1 cellular context compared by ENCODE assay signal in the genomic region with DNA sequence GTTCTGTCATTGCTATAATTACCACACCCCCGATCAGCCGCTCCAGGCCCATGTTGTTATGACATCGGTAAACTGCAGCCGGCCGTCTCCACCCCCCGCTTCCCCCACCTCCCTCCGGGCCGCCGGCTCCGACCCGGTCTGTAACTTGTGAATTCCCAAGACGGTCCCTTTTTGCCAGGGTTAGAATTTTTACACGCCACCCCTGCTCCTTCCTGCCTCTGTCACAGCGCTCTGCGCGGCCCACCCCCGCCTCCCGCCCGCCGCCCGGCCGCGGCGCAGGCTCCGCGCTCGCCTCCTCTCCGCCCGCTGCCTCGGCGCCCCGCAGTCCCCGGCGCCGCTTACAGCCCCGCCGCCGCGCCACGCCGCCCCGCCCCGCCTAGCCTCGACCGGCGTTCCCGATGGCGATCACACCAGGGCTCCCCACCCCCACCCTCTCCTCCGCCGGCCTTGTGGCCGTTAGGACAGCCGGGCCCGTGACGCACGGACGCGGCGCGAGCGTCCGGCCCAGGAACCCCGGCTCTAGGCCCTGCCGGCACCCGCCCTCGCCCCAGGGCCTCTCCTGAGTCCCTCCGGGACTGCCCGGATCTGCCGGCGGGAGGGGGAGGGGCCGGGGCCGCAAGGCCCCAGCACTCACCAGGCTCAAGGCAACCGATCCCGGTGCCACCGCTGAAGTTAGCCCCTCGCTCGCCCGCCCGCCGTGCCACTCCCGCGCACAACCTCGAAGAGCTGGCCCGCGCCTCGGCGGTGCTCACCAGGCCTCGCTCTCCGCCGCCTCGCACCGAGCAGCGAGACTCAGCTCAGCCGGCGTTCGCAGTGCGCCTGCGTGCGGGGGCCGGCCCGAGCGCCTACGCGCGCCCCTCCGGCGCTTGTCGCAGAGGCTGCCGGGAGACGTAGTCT.
TF ChIP-seq lines count a peak whose summit lies in the region.

TSS of gene KPNA1 (minus strand) at position 817 of the 897 bp plus-strand sequence. CDS start 18,374 bp downstream, outside the sequence.

TF ChIP-seq in HepG2, 621 proteins besides CTCF, POLR2A, EP300 and RAD21 (continued from another document and continues in another):
- TF ChIP-seq, protein P1, sequence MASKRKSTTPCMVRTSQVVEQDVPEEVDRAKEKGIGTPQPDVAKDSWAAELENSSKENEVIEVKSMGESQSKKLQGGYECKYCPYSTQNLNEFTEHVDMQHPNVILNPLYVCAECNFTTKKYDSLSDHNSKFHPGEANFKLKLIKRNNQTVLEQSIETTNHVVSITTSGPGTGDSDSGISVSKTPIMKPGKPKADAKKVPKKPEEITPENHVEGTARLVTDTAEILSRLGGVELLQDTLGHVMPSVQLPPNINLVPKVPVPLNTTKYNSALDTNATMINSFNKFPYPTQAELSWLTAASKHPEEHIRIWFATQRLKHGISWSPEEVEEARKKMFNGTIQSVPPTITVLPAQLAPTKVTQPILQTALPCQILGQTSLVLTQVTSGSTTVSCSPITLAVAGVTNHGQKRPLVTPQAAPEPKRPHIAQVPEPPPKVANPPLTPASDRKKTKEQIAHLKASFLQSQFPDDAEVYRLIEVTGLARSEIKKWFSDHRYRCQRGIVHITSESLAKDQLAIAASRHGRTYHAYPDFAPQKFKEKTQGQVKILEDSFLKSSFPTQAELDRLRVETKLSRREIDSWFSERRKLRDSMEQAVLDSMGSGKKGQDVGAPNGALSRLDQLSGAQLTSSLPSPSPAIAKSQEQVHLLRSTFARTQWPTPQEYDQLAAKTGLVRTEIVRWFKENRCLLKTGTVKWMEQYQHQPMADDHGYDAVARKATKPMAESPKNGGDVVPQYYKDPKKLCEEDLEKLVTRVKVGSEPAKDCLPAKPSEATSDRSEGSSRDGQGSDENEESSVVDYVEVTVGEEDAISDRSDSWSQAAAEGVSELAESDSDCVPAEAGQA (IDR thresholded peaks at IDR 0.05; ENCODE audit: low read depth) = no peak
- TF ChIP-seq, protein P1 (CRISPR knock-in tag; IDR thresholded peaks at IDR 0.05; ENCODE audit: borderline replicate concordance) = no peak
- TF ChIP-seq SRSF4 (IDR thresholded peaks at IDR 0.05; ENCODE audit: low read depth, low read length, poor library complexity, severe bottlenecking) (no peak), TMF1 (CRISPR knock-in tag; IDR thresholded peaks at IDR 0.05; ENCODE audit: low read depth) (peak; percentile 43; the same call in 1 of the 2 replicates), ZNF232 (CRISPR knock-in tag; IDR thresholded peaks at IDR 0.05; ENCODE audit: borderline replicate concordance) (peak; percentile 87; the same call in 1 of the 2 replicates), KLF13 (CRISPR knock-in tag; IDR thresholded peaks at IDR 0.05) (no peak), NR1H2 (CRISPR knock-in tag; IDR thresholded peaks at IDR 0.05; ENCODE audit: borderline replicate concordance, low read depth) (no peak), HES4 (CRISPR knock-in tag; IDR thresholded peaks at IDR 0.05; ENCODE audit: borderline replicate concordance) (no peak; the same call in 1 of the 2 replicates), ZNF563 (CRISPR knock-in tag; IDR thresholded peaks at IDR 0.05) (peak; percentile 72; the same call in 1 of the 2 replicates), MAX (IDR thresholded peaks at IDR 0.05) (peak; percentile 88), ZNF558 (CRISPR knock-in tag; IDR thresholded peaks at IDR 0.05; ENCODE audit: borderline replicate concordance) (peak; percentile 69; the same call in 1 of the 2 replicates), MTERF4 (CRISPR knock-in tag; IDR thresholded peaks at IDR 0.05) (no peak; the same call in none of the 2 replicates), JUN (CRISPR knock-in tag; IDR thresholded peaks at IDR 0.05) (no peak), REL (CRISPR knock-in tag; conservative IDR thresholded peaks at IDR 0.05) (peak; percentile 71), GFI1 (CRISPR knock-in tag; IDR thresholded peaks at IDR 0.05; ENCODE audit: borderline replicate concordance) (peak; percentile 22; the same call in 1 of the 2 replicates), MEIS2 (CRISPR knock-in tag; IDR thresholded peaks at IDR 0.05) (peak; percentile 48; the same call in 1 of the 2 replicates), AGO1 (IDR thresholded peaks at IDR 0.05; ENCODE audit: low read depth, low read length, poor library complexity, severe bottlenecking) (peak; percentile 24), ZNF547 (CRISPR knock-in tag; IDR thresholded peaks at IDR 0.05) (peak; percentile 86), ZNF660 (CRISPR knock-in tag; IDR thresholded peaks at IDR 0.05; ENCODE audit: borderline replicate concordance, low read depth) (no peak), ZNF160 (CRISPR knock-in tag; IDR thresholded peaks at IDR 0.05) (peak; percentile 92), KDM3A (CRISPR knock-in tag; IDR thresholded peaks at IDR 0.05; ENCODE audit: low read depth) (peak; percentile 72), SOX6 (IDR thresholded peaks at IDR 0.05) (no peak), SOX6 (CRISPR knock-in tag; IDR thresholded peaks at IDR 0.05) (peak; percentile 52; the same call in 1 of the 2 replicates), DMAP1 (CRISPR knock-in tag; IDR thresholded peaks at IDR 0.05) (peak; percentile 31; the same call in 1 of the 2 replicates), HDAC1 (CRISPR knock-in tag; IDR thresholded peaks at IDR 0.05) (peak; percentile 54; the same call in 1 of the 2 replicates), ZNF670 (CRISPR knock-in tag; IDR thresholded peaks at IDR 0.05; ENCODE audit: borderline replicate concordance) (peak; percentile 69; the same call in 1 of the 2 replicates), ZNF609 (CRISPR knock-in tag; IDR thresholded peaks at IDR 0.05; ENCODE audit: borderline replicate concordance) (peak; percentile 30; the same call in 1 of the 2 replicates), ZNF598 (CRISPR knock-in tag; IDR thresholded peaks at IDR 0.05; ENCODE audit: borderline replicate concordance) (no peak; the same call in 1 of the 2 replicates), CEBPB (IDR thresholded peaks at IDR 0.05; ENCODE audit: borderline replicate concordance, low read depth, low read length) (no peak; the same call in 1 of the 2 replicates), EEA1 (CRISPR knock-in tag; IDR thresholded peaks at IDR 0.05; ENCODE audit: borderline replicate concordance) (peak; percentile 76), ZNF264 (CRISPR knock-in tag; IDR thresholded peaks at IDR 0.05) (0 out of 2 replicates have a peak, but pooled peaks have one; percentile 29), DNMT3B (CRISPR knock-in tag; conservative IDR thresholded peaks at IDR 0.05) (0 out of 2 replicates have a peak, but pooled peaks have one; percentile 63), ZNF782 (CRISPR knock-in tag; IDR thresholded peaks at IDR 0.05; ENCODE audit: borderline replicate concordance) (peak; percentile 88; the same call in 1 of the 2 replicates), KDM4B (CRISPR knock-in tag; IDR thresholded peaks at IDR 0.05) (no peak)
- TF ChIP-seq, protein P2, sequence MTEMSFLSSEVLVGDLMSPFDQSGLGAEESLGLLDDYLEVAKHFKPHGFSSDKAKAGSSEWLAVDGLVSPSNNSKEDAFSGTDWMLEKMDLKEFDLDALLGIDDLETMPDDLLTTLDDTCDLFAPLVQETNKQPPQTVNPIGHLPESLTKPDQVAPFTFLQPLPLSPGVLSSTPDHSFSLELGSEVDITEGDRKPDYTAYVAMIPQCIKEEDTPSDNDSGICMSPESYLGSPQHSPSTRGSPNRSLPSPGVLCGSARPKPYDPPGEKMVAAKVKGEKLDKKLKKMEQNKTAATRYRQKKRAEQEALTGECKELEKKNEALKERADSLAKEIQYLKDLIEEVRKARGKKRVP (CRISPR knock-in tag; IDR thresholded peaks at IDR 0.05) = peak in 1 of 2 experiments; percentile 69; a peak in 2 of 4 replicates
- TF ChIP-seq, protein P3, sequence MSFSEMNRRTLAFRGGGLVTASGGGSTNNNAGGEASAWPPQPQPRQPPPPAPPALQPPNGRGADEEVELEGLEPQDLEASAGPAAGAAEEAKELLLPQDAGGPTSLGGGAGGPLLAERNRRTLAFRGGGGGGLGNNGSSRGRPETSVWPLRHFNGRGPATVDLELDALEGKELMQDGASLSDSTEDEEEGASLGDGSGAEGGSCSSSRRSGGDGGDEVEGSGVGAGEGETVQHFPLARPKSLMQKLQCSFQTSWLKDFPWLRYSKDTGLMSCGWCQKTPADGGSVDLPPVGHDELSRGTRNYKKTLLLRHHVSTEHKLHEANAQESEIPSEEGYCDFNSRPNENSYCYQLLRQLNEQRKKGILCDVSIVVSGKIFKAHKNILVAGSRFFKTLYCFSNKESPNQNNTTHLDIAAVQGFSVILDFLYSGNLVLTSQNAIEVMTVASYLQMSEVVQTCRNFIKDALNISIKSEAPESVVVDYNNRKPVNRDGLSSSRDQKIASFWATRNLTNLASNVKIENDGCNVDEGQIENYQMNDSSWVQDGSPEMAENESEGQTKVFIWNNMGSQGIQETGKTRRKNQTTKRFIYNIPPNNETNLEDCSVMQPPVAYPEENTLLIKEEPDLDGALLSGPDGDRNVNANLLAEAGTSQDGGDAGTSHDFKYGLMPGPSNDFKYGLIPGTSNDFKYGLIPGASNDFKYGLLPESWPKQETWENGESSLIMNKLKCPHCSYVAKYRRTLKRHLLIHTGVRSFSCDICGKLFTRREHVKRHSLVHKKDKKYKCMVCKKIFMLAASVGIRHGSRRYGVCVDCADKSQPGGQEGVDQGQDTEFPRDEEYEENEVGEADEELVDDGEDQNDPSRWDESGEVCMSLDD (CRISPR knock-in tag; IDR thresholded peaks at IDR 0.05; ENCODE audit: borderline replicate concordance) = peak; percentile 77; the same call in 1 of the 2 replicates
